ENCODE assay signal across 8 cellular contexts in genomic region chr18:13823707-13824395, GRCh38. TPM values are rescaled to one million over a fixed set of nuclear protein-coding genes. Genes with fewer than 3 reads are reported as not detected.
DNase-seq lines count a peak whose midpoint lies in the region; ATAC-seq lines count a peak whose summit lies in the region.

Gene MC5R, plus strand, starts transcription at chr18:13824149. Its CDS starts 1,617 bp downstream, at chr18:13825766.

- CTCF ChIA-PET in activated CD4-positive, alpha-beta memory T cell treated with anti-CD3 and anti-CD28 coated beads, Interleukin-2, amount 10 ng/mL, durations not matched to agents 7 days and 5 days (lab: Charles Lee), result interaction anchor here (0.6 to 2.0 kb wide), 12 partner anchors 9 to 264 kb away, joined by 3 to 18 read pairs (median 4); no protein-coding TSS in a partner anchor

- H3K27me3 Mint-ChIP-seq in activated CD4-positive, alpha-beta memory T cell treated with anti-CD3 and anti-CD28 coated beads, Interleukin-2, amount 10 ng/mL, durations not matched to agents 7 days and 5 days, result peaks cover 20% of the 10 kb centered on the region

- DNase-seq in SIG-M5 treated with dmso at 0.1 percent for 504 hours (lab: John Stamatoyannopoulos, UW; ENCODE audit: unreplicated experiment), result peak; percentile 57
- no peak for DNase-seq in SIG-M5 (lab: John Stamatoyannopoulos, UW)
- DNase-seq in NCI-H2227 (lab: John Stamatoyannopoulos, UW; ENCODE audit: unreplicated experiment), result peak; percentile 78
- peak; percentile 70 for DNase-seq in activated CD4-positive, alpha-beta memory T cell treated with anti-CD3 and anti-CD28 coated beads, Interleukin-2, amount 10 ng/mL, durations not matched to agents 7 days and 5 days
- peak; percentile 56 for DNase-seq in effector CD4-positive, alpha-beta T cell
- peak; percentile 34 to 43 for DNase-seq in stimulated activated CD8-positive, alpha-beta memory T cell treated with anti-CD3 and anti-CD28 coated beads, Interleukin-15, amount 100 ng/mL, for 4 hours (ENCODE audit: low read depth in 2 of 2)

- H3K4me1 ChIP-seq in mesodermal cell (ENCODE audit: control insufficient read depth, insufficient read depth, low read length, poor library complexity, severe bottlenecking), result no peaks in the 10 kb centered on the region

- 5 to 7% methylated on average over 20 to 44 of the region's 54 CpGs for WGBS in mesodermal cell (ENCODE audit: insufficient coverage in 2 of 2), 2 experiments

- peaks cover 6% of the 10 kb centered on the region for H3K4me1 Mint-ChIP-seq in activated CD4-positive, alpha-beta memory T cell treated with anti-CD3 and anti-CD28 coated beads, Interleukin-2, amount 10 ng/mL, durations not matched to agents 7 days and 5 days

- no peak within 1 kb of the TSS for H3K27ac Mint-ChIP-seq in activated CD4-positive, alpha-beta memory T cell treated with anti-CD3 and anti-CD28 coated beads, Interleukin-2, amount 10 ng/mL, durations not matched to agents 7 days and 5 days

- POLR2A ChIA-PET in activated CD4-positive, alpha-beta memory T cell treated with anti-CD3 and anti-CD28 coated beads, Interleukin-2, amount 10 ng/mL, durations not matched to agents 7 days and 5 days (lab: Charles Lee), result no interaction called here

- no peaks in the 10 kb centered on the region for H3K36me3 ChIP-seq in mesodermal cell (ENCODE audit: control insufficient read depth, insufficient read depth, low read length)

- H3K4me3 Mint-ChIP-seq in activated CD4-positive, alpha-beta memory T cell treated with anti-CD3 and anti-CD28 coated beads, Interleukin-2, amount 10 ng/mL, durations not matched to agents 7 days and 5 days, result peak within 1 kb of the TSS; percentile 19

- H3K9me3 ChIP-seq in mesodermal cell (ENCODE audit: control insufficient read depth, low read length), result no peaks in the 10 kb centered on the region

- H3K4me3 ChIP-seq in mesodermal cell (ENCODE audit: extremely low read depth, insufficient read depth, low read length, poor library complexity, severe bottlenecking), result peak within 1 kb of the TSS; percentile 18

- no peaks in the 10 kb centered on the region for H3K36me3 Mint-ChIP-seq in activated CD4-positive, alpha-beta memory T cell treated with anti-CD3 and anti-CD28 coated beads, Interleukin-2, amount 10 ng/mL, durations not matched to agents 7 days and 5 days (ENCODE audit: low read depth)

- H3K9me3 Mint-ChIP-seq in activated CD4-positive, alpha-beta memory T cell treated with anti-CD3 and anti-CD28 coated beads, Interleukin-2, amount 10 ng/mL, durations not matched to agents 7 days and 5 days, result no peaks in the 10 kb centered on the region

- ATAC-seq in HG02885 (IDR thresholded peaks at IDR 0.05; ENCODE audit: poor library complexity, unreplicated experiment), result peak; percentile 94

- H3K27ac ChIP-seq in mesodermal cell (ENCODE audit: low read depth, low read length, severe bottlenecking), result no peak within 1 kb of the TSS

RNA-seq across cellular contexts. Expression of gene MC5R, which starts in this region (rescaled TPM):
- total RNA-seq in activated CD4-positive, alpha-beta memory T cell treated with anti-CD3 and anti-CD28 coated beads, Interleukin-2, amount 10 ng/mL, durations not matched to agents 7 days and 5 days, result not detected
- not detected for polyA plus RNA-seq in mesodermal cell (2013, experiment 1 of 2)
- not detected for polyA plus RNA-seq in mesodermal cell (2013, experiment 2 of 2)

Comparison
In these comparisons a context has a peak if more than half of its experiments do, and no peak if none do; other contexts are left out.
1. Peak in DNase-seq in activated CD4-positive, alpha-beta memory T cell treated with anti-CD3 and anti-CD28 coated beads, Interleukin-2, amount 10 ng/mL, durations not matched to agents 7 days and 5 days; RNA of the gene not detected or under 1 TPM.